28 cellular contexts compared by ENCODE assay signal in genomic region chr6:105369145-105369544, GRCh38.
"Had no signal": no experiment of that assay in that cellular context is flagged by ENCODE, and none has a peak within 500 bp of the region (broad histone marks: within the 10 kb centered on the region; RNA-seq: fewer than 3 reads in every experiment).

No MANE protein-coding gene starts in this region.

- ATAC-seq: naive thymus-derived CD4-positive, alpha-beta T cell; natural killer cell; psoas muscle; right cardiac atrium; right lobe of liver; stimulated activated effector memory CD8-positive, alpha-beta T cell treated with anti-CD3 and anti-CD28 coated beads, Interleukin-12 subunit alpha, Interleukin-12 subunit beta, amount 100 ng/mL, for 72 hours; stimulated activated naive B cell treated with anti-CD40 and anti-IgM and Interleukin-4, amounts not matched to agents 10 μg/mL and 1 μg/mL and 100 μg/mL, for 72 hours; upper lobe of right lung had no signal

- H3K27me3 ChIP-seq: neural progenitor cell, ovary, right lobe of liver, sigmoid colon, stomach, tibial artery, transverse colon, upper lobe of right lung, vagina had no signal

- H3K4me1 ChIP-seq: neural progenitor cell, right lobe of liver, upper lobe of right lung had no signal

- H3K4me3 ChIP-seq: neural progenitor cell, ovary, psoas muscle, right lobe of liver, sigmoid colon, stomach, tibial artery, transverse colon, upper lobe of right lung, vagina had no signal

- H3K4me3 Mint-ChIP-seq: naive thymus-derived CD4-positive, alpha-beta T cell; natural killer cell; nephron; neural progenitor cell; stimulated activated effector memory CD8-positive, alpha-beta T cell treated with anti-CD3 and anti-CD28 coated beads, Interleukin-12 subunit alpha, Interleukin-12 subunit beta, amount 100 ng/mL, for 72 hours; stimulated activated naive B cell treated with anti-CD40 and anti-IgM and Interleukin-4, amounts not matched to agents 10 μg/mL and 1 μg/mL and 100 μg/mL, for 72 hours; stimulated activated naive CD8-positive, alpha-beta T cell treated with anti-CD3 and anti-CD28 coated beads, Interleukin-15, Interleukin-2, amounts not matched to agents 100 ng/mL and 50 ng/mL, for 24 hours; type B pancreatic cell had no signal

- H3K27ac Mint-ChIP-seq: naive thymus-derived CD4-positive, alpha-beta T cell; natural killer cell; nephron; neural progenitor cell; progenitor cell of endocrine pancreas; stimulated activated effector memory CD8-positive, alpha-beta T cell treated with anti-CD3 and anti-CD28 coated beads, Interleukin-12 subunit alpha, Interleukin-12 subunit beta, amount 100 ng/mL, for 72 hours; stimulated activated naive B cell treated with anti-CD40 and anti-IgM and Interleukin-4, amounts not matched to agents 10 μg/mL and 1 μg/mL and 100 μg/mL, for 72 hours; stimulated activated naive CD8-positive, alpha-beta T cell treated with anti-CD3 and anti-CD28 coated beads, Interleukin-15, Interleukin-2, amounts not matched to agents 100 ng/mL and 50 ng/mL, for 24 hours; type B pancreatic cell had no signal

- H3K27ac ChIP-seq: neural progenitor cell, ovary, parathyroid adenoma, psoas muscle, right lobe of liver, sigmoid colon, stomach, tibial artery, upper lobe of right lung, vagina had no signal

- H3K36me3 ChIP-seq: neural progenitor cell, ovary had no signal

- H3K27me3 Mint-ChIP-seq: naive thymus-derived CD4-positive, alpha-beta T cell; progenitor cell of endocrine pancreas; stimulated activated naive B cell treated with anti-CD40 and anti-IgM and Interleukin-4, amounts not matched to agents 10 μg/mL and 1 μg/mL and 100 μg/mL, for 72 hours; stimulated activated naive CD8-positive, alpha-beta T cell treated with anti-CD3 and anti-CD28 coated beads, Interleukin-15, Interleukin-2, amounts not matched to agents 100 ng/mL and 50 ng/mL, for 24 hours; type B pancreatic cell had no signal

- H3K9me3 ChIP-seq: ovary, right lobe of liver, sigmoid colon, stomach, tibial artery, transverse colon, upper lobe of right lung, vagina had no signal

- H3K4me1 Mint-ChIP-seq: nephron; neural progenitor cell; stimulated activated naive B cell treated with anti-CD40 and anti-IgM and Interleukin-4, amounts not matched to agents 10 μg/mL and 1 μg/mL and 100 μg/mL, for 72 hours had no signal

- H3K9me3 Mint-ChIP-seq: naive thymus-derived CD4-positive, alpha-beta T cell; natural killer cell; stimulated activated effector memory CD8-positive, alpha-beta T cell treated with anti-CD3 and anti-CD28 coated beads, Interleukin-12 subunit alpha, Interleukin-12 subunit beta, amount 100 ng/mL, for 72 hours; stimulated activated naive B cell treated with anti-CD40 and anti-IgM and Interleukin-4, amounts not matched to agents 10 μg/mL and 1 μg/mL and 100 μg/mL, for 72 hours; stimulated activated naive CD8-positive, alpha-beta T cell treated with anti-CD3 and anti-CD28 coated beads, Interleukin-15, Interleukin-2, amounts not matched to agents 100 ng/mL and 50 ng/mL, for 24 hours; type B pancreatic cell had no signal

- DNase-seq: naive thymus-derived CD4-positive, alpha-beta T cell; natural killer cell; occipital lobe; ovary; posterior cingulate gyrus; psoas muscle; right cardiac atrium; right lobe of liver; sigmoid colon; small intestine; stimulated activated CD4-positive, alpha-beta T cell treated with anti-CD3 and anti-CD28 coated beads, Interleukin-15, amount 100 ng/mL, for 24 hours; stimulated activated CD4-positive, alpha-beta T cell treated with anti-CD3 and anti-CD28 coated beads, Interleukin-2, amount 100 ng/mL, for 24 hours; stimulated activated CD4-positive, alpha-beta T cell treated with anti-CD3 and anti-CD28 coated beads, Interleukin-2, amount 100 ng/mL, for 48 hours; stimulated activated CD4-positive, alpha-beta T cell treated with anti-CD3 and anti-CD28 coated beads, Interleukin-4, amount 100 ng/mL, for 24 hours; stimulated activated naive B cell treated with anti-CD40 and anti-IgM and Interleukin-4, amounts not matched to agents 10 μg/mL and 1 μg/mL and 100 μg/mL, for 72 hours; stimulated activated naive CD4-positive, alpha-beta T cell treated with Interleukin-2 at 50 U/mL for 16 hours; stomach; tibial artery; transverse colon; upper lobe of right lung had no signal
